ENCODE assay signal across 30 cellular contexts in the genomic region with DNA sequence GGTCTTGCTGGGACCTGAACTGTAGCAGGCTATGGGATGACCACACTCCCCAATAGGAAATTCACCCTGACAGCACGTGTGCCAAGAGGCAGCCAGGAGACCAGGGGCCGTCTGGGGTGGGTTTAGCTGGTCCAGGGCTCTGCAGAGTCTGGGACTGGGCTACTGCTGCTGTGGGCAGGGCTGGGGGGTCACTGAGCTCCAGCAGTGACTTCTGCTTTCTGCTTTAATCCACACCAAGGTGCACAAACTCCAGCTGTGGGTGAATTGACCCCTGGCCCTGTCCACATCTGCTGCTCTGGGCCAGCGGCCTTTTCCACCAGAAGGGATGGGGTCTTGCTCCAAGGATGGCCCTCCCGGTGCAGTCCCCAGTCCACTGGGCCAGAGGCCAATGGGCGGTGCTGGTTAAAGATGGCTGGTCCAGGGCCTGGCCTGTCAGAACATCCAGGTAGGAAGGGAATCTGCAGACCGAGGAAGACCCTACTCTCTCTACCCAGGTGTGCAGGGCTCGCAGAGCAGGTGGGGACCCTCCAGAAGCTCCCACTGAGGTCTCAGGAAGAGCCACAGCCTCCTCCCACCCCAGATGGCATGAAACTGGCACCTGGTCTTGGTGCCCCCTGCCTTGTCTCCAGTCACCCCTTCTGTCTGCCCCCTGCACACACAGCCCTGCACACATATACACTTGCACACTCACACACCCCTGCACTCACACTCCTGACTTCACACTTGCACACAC. TPM values are rescaled to one million over a fixed set of nuclear protein-coding genes. Genes with fewer than 3 reads are reported as not detected.
"Had no signal": no experiment of that assay in that cellular context is flagged by ENCODE, and none has a peak within 500 bp of the region (broad histone marks: within the 10 kb centered on the region; RNA-seq: fewer than 3 reads in every experiment).

No MANE protein-coding gene starts in this region.

- H3K27me3 Mint-ChIP-seq: activated naive CD8-positive, alpha-beta T cell had no signal

- H3K9me3 Mint-ChIP-seq: activated naive CD4-positive, alpha-beta T cell treated with anti-CD3 and anti-CD28 coated beads for 36 hours; activated T-helper 17 cell treated with anti-CD3 and anti-CD28 coated beads, Interleukin-2, amount 50 U/mL, for 72 hours; T-cell had no signal

- H3K9ac ChIP-seq: KMS-11 had no signal

- ATAC-seq: activated CD4-positive, alpha-beta T cell treated with anti-CD3 and anti-CD28 coated beads for 36 hours; activated T-helper 17 cell treated with anti-CD3 and anti-CD28 coated beads, Interleukin-2, amount 50 U/mL, for 72 hours; Right ventricle myocardium inferior; T-cell had no signal

- H3K36me3 Mint-ChIP-seq: activated naive CD8-positive, alpha-beta T cell; brain; T-cell had no signal

- DNase-seq: activated CD4-positive, alpha-beta T cell treated with anti-CD3 and anti-CD28 coated beads for 36 hours; activated CD4-positive, CD25-positive, alpha-beta regulatory T cell; activated gamma-delta T cell; activated naive CD4-positive, alpha-beta T cell treated with anti-CD3 and anti-CD28 coated beads for 36 hours; activated T-cell treated with anti-CD3 and anti-CD28 coated beads for 4 hours; activated T-cell treated with anti-CD3 and anti-CD28 coated beads, Interleukin-2, amount 50 U/mL, for 48 hours; amygdala; NCI-H1092; NCI-H1417; NCI-H1930; NCI-H2171; NCI-H226; NCI-H510A; NCI-H526 treated with DMSO at 0.1 percent for 48 hours; NCI-H82; T-cell; T-helper 2 cell; T1000 had no signal

- H3K4me3 Mint-ChIP-seq: activated CD4-positive, alpha-beta T cell treated with anti-CD3 and anti-CD28 coated beads for 36 hours; activated naive CD4-positive, alpha-beta T cell treated with anti-CD3 and anti-CD28 coated beads for 36 hours; activated naive CD8-positive, alpha-beta T cell; activated T-helper 17 cell treated with anti-CD3 and anti-CD28 coated beads, Interleukin-2, amount 50 U/mL, for 72 hours; brain; T-cell had no signal

- H3K27ac ChIP-seq: KMS-11, SK-N-MC, VCaP had no signal

- H3K4me3 ChIP-seq: SK-N-MC had no signal

- H3K27ac Mint-ChIP-seq: activated CD4-positive, alpha-beta T cell treated with anti-CD3 and anti-CD28 coated beads for 36 hours; activated naive CD4-positive, alpha-beta T cell treated with anti-CD3 and anti-CD28 coated beads for 36 hours; activated naive CD8-positive, alpha-beta T cell; activated T-helper 17 cell treated with anti-CD3 and anti-CD28 coated beads, Interleukin-2, amount 50 U/mL, for 72 hours; T-cell had no signal

- FAIRE-seq: astrocyte, TTC549 had no signal

- H3K4me1 Mint-ChIP-seq: activated CD4-positive, alpha-beta T cell treated with anti-CD3 and anti-CD28 coated beads for 36 hours; activated T-helper 17 cell treated with anti-CD3 and anti-CD28 coated beads, Interleukin-2, amount 50 U/mL, for 72 hours; brain; T-cell had no signal

RNA-seq across cellular contexts. Expression of a gene that starts 28.0 kb away (rescaled TPM):
- total RNA-seq: activated CD4-positive, alpha-beta T cell treated with anti-CD3 and anti-CD28 coated beads for 36 hours; activated naive CD4-positive, alpha-beta T cell treated with anti-CD3 and anti-CD28 coated beads for 36 hours; activated T-helper 17 cell treated with anti-CD3 and anti-CD28 coated beads, Interleukin-2, amount 50 U/mL, for 72 hours; astrocyte; MCF 10A; OCI-LY7; Right ventricle myocardium inferior; RPMI7951; T-cell had no signal

RNA-seq across cellular contexts. Expression of a gene that starts 49.8 kb away (rescaled TPM):
- total RNA-seq: activated CD4-positive, alpha-beta T cell treated with anti-CD3 and anti-CD28 coated beads for 36 hours; activated naive CD4-positive, alpha-beta T cell treated with anti-CD3 and anti-CD28 coated beads for 36 hours; activated T-helper 17 cell treated with anti-CD3 and anti-CD28 coated beads, Interleukin-2, amount 50 U/mL, for 72 hours; MCF 10A; OCI-LY7; Right ventricle myocardium inferior; RPMI7951; T-cell had no signal

RNA-seq across cellular contexts. Expression of a gene that starts 51.8 kb away (rescaled TPM):
- total RNA-seq: activated CD4-positive, alpha-beta T cell treated with anti-CD3 and anti-CD28 coated beads for 36 hours; activated naive CD4-positive, alpha-beta T cell treated with anti-CD3 and anti-CD28 coated beads for 36 hours; activated T-helper 17 cell treated with anti-CD3 and anti-CD28 coated beads, Interleukin-2, amount 50 U/mL, for 72 hours; MCF 10A; OCI-LY7; Right ventricle myocardium inferior; RPMI7951; T-cell had no signal
